26 cellular contexts compared by ENCODE assay signal in the genomic region with DNA sequence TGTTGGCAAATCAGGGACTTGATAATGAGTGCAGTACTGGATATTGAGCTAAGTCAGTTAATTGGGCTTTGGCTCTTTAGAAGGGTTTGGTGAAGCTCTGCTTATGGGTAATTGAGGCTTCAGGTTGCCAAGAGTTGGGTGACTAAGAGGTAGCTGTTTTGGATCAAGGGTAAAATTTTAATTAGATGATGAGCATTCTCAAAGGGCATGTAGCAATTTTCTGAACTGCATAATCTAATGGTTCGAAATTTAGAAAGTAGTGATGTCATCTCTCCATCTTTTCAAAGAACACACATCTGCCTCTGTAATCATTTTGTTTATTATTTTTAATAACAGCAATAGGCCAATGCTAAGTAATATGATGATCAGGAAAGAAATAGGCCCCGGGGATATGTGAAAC.
"Had no signal": no experiment of that assay in that cellular context is flagged by ENCODE, and none has a peak within 500 bp of the region (broad histone marks: within the 10 kb centered on the region; RNA-seq: fewer than 3 reads in every experiment).

No MANE protein-coding gene starts in this region.

- H3K27me3 ChIP-seq: ascending aorta, gastrocnemius medialis, neutrophil had no signal

- H3K27ac ChIP-seq: ascending aorta, gastrocnemius medialis, neutrophil, skin epidermis, thoracic aorta had no signal

- H3K4me3 ChIP-seq: ascending aorta, gastrocnemius medialis, skin epidermis, thoracic aorta had no signal

- H3K4me1 ChIP-seq: ascending aorta, gastrocnemius medialis had no signal

- H3K9me3 ChIP-seq: ascending aorta, gastrocnemius medialis, neutrophil, thoracic aorta had no signal

- H3K36me3 ChIP-seq: ascending aorta, gastrocnemius medialis, neutrophil, thoracic aorta had no signal

- DNase-seq: activated CD4-positive, alpha-beta memory T cell treated with anti-CD3 and anti-CD28 coated beads, Interleukin-2, amount 10 ng/mL, durations not matched to agents 7 days and 5 days; activated CD4-positive, alpha-beta T cell treated with anti-CD3 and anti-CD28 coated beads, Interleukin-2, amount 10 ng/mL, durations not matched to agents 24 days and 14 days; activated CD4-positive, CD25-positive, alpha-beta regulatory T cell treated with anti-CD3 and anti-CD28 coated beads, Interleukin-2, amount 50 U/mL, for 72 hours; activated CD8-positive, alpha-beta memory T cell treated with anti-CD3 and anti-CD28 coated beads, Interleukin-2, amount 50 U/mL, for 48 hours; activated gamma-delta T cell; activated naive CD4-positive, alpha-beta T cell treated with anti-CD3 and anti-CD28 coated beads, Interleukin-2, amount 10 ng/mL, durations not matched to agents 7 days and 5 days; activated naive CD8-positive, alpha-beta T cell treated with anti-CD3 and anti-CD28 coated beads, Interleukin-2, amount 10 ng/mL, durations not matched to agents 7 days and 5 days; activated T-cell treated with anti-CD3 and anti-CD28 coated beads, Interleukin-2, amount 50 U/mL, for 24 hours; caudate nucleus; endodermal cell; gastrocnemius medialis; glutamatergic neuron; left cardiac atrium; left ventricle myocardium superior; mammary epithelial cell; naive B cell; nephron progenitor cell; stimulated activated CD4-positive, alpha-beta T cell treated with anti-CD3 and anti-CD28 coated beads, Interleukin-12 subunit alpha, Interleukin-12 subunit beta, amount 100 ng/mL, for 4 hours; stimulated activated CD4-positive, alpha-beta T cell treated with anti-CD3 and anti-CD28 coated beads, Interleukin-4, amount 100 ng/mL, for 1 hour; trophoblast cell had no signal

- ATAC-seq: esophagus mucosa, gastrocnemius medialis, left cardiac atrium, left ventricle myocardium superior, sciatic nerve had no signal
